ENCODE assay signal across 8 cellular contexts in the genomic region with DNA sequence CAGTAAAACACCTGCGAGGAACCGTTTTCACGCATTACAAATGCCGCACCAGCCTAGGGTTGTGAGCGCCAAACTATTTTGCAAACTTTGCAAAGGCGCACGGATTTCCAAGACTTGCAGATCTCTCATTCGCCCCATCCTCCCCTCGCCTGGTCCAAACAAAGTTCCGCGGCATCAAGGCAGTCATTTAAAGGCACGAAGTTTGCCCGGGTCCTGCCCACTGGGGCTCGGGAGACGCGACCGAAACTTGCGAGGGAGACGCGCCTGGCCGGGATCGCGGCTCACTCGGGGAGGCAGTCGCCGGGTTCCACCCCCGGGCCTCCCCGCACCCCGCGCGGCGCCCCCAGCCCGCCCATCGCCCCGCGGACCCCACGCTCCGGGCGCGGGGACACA. TPM values are rescaled to one million over a fixed set of nuclear protein-coding genes. Genes with fewer than 3 reads are reported as not detected.
DNase-seq lines count a peak whose midpoint lies in the region; ATAC-seq and TF ChIP-seq lines count a peak whose summit lies in the region.

No MANE protein-coding gene starts in this region.

- H2AFZ ChIP-seq in fibroblast of lung (ENCODE audit: low read length): peak overlapping the region; percentile 64

- peaks cover 13% of the 10 kb centered on the region for H3K27me3 Mint-ChIP-seq in activated T-cell treated with anti-CD3 and anti-CD28 coated beads, Interleukin-2, amount 50 U/mL, for 24 hours
- peaks cover 21 to 39% of the 10 kb centered on the region in 2 donors for H3K27me3 Mint-ChIP-seq in natural killer cell treated with Interleukin-12 subunit alpha and Interleukin-12 subunit beta and Interleukin-15 and Interleukin-18, amount 100 ng/mL, for 72 hours

- H3K4me2 ChIP-seq in BLaER1 (peak overlapping the region; percentile 85), fibroblast of lung (ENCODE audit: extremely low read depth, insufficient read depth, low read length) (peak overlapping the region; percentile 87)

- peak overlapping the region; percentile 86 for H3K27ac Mint-ChIP-seq in activated T-cell treated with anti-CD3 and anti-CD28 coated beads, Interleukin-2, amount 50 U/mL, for 24 hours
- H3K27ac Mint-ChIP-seq in natural killer cell treated with Interleukin-12 subunit alpha and Interleukin-12 subunit beta and Interleukin-15 and Interleukin-18, amount 100 ng/mL, for 72 hours: no peak overlapping the region

- ATAC-seq in natural killer cell treated with Interleukin-12 subunit alpha and Interleukin-12 subunit beta and Interleukin-15 and Interleukin-18, amount 100 ng/mL, for 72 hours: peak; percentile 37 to 46

- peaks cover 46% of the 10 kb centered on the region for H3K4me1 Mint-ChIP-seq in activated T-cell treated with anti-CD3 and anti-CD28 coated beads, Interleukin-2, amount 50 U/mL, for 24 hours (ENCODE audit: low read depth)
- H3K4me1 Mint-ChIP-seq in natural killer cell treated with Interleukin-12 subunit alpha and Interleukin-12 subunit beta and Interleukin-15 and Interleukin-18, amount 100 ng/mL, for 72 hours (ENCODE audit: low read depth in 2 of 2): peaks cover 13 to 18% of the 10 kb centered on the region in 2 donors

- TF ChIP-seq POLR2A in vagina (IDR thresholded peaks at IDR 0.05): no peak

- H4K20me1 ChIP-seq in BLaER1: peaks cover 30% of the 10 kb centered on the region
- no peaks in the 10 kb centered on the region for H4K20me1 ChIP-seq in fibroblast of lung (ENCODE audit: control insufficient read depth, extremely low read depth, insufficient read depth, low read length)

- peaks cover 6% of the 10 kb centered on the region for H3K9me3 ChIP-seq in BLaER1
- no peaks in the 10 kb centered on the region for H3K9me3 ChIP-seq in fibroblast of lung (ENCODE audit: control insufficient read depth, insufficient read depth, low read depth, low read length)
- no peaks in the 10 kb centered on the region for H3K9me3 ChIP-seq in vagina

- H3K4me1 ChIP-seq in BLaER1: peaks cover 39% of the 10 kb centered on the region
- peaks cover 4% of the 10 kb centered on the region for H3K4me1 ChIP-seq in fibroblast of lung (ENCODE audit: control insufficient read depth, extremely low read depth, insufficient read depth, low read length)
- peaks cover 28% of the 10 kb centered on the region for H3K4me1 ChIP-seq in vagina

- H3K36me3 Mint-ChIP-seq in activated T-cell treated with anti-CD3 and anti-CD28 coated beads, Interleukin-2, amount 50 U/mL, for 24 hours (ENCODE audit: low read depth): no peaks in the 10 kb centered on the region
- H3K36me3 Mint-ChIP-seq in natural killer cell treated with Interleukin-12 subunit alpha and Interleukin-12 subunit beta and Interleukin-15 and Interleukin-18, amount 100 ng/mL, for 72 hours: no peaks in the 10 kb centered on the region

- DNase-seq in GM20000 (ENCODE audit: low spot score) (peak; percentile 22), fibroblast of lung (ENCODE audit: low read depth in 2 of 2) (peak; percentile 44 to 51), vagina (ENCODE audit: extremely low spot score in 2 of 2) (no peak), SKM-1 (lab: John Stamatoyannopoulos, UW; ENCODE audit: unreplicated experiment) (no peak)
- DNase-seq in Jurkat, Clone E6-1 (ENCODE audit: low read depth, low spot score): no peak
- DNase-seq in activated T-cell treated with anti-CD3 and anti-CD28 coated beads, Interleukin-2, amount 50 U/mL, for 24 hours: peak; percentile 60
- DNase-seq in natural killer cell treated with Interleukin-12 subunit alpha and Interleukin-12 subunit beta and Interleukin-15 and Interleukin-18, amount 100 ng/mL, for 72 hours (ENCODE audit: low spot score): no peak

- H3K4me3 Mint-ChIP-seq in activated T-cell treated with anti-CD3 and anti-CD28 coated beads, Interleukin-2, amount 50 U/mL, for 24 hours: peak overlapping the region; percentile 83
- H3K4me3 Mint-ChIP-seq in natural killer cell treated with Interleukin-12 subunit alpha and Interleukin-12 subunit beta and Interleukin-15 and Interleukin-18, amount 100 ng/mL, for 72 hours: peak overlapping the region; percentile 77

- TF ChIP-seq CTCF in GM20000 (IDR thresholded peaks at IDR 0.05; ENCODE audit: extremely low read depth, missing control alignments) (no peak), fibroblast of lung (conservative IDR thresholded peaks at IDR 0.05 in 1 of 2, IDR thresholded peaks at IDR 0.05 in 1 of 2; ENCODE audit: low read depth in 1 of 2, low read length in 2 of 2) (no peak), vagina (IDR thresholded peaks at IDR 0.05) (no peak)

- peak overlapping the region; percentile 93 for H3K9ac ChIP-seq in BLaER1
- peak overlapping the region; percentile 82 for H3K9ac ChIP-seq in fibroblast of lung (ENCODE audit: insufficient read depth, low read length)

- peaks cover 4% of the 10 kb centered on the region; the same call in 1 of the 2 replicates for H3K36me3 ChIP-seq in BLaER1
- no peaks in the 10 kb centered on the region for H3K36me3 ChIP-seq in fibroblast of lung (ENCODE audit: control insufficient read depth, insufficient read depth, low read length)
- no peaks in the 10 kb centered on the region for H3K36me3 ChIP-seq in vagina

- H3K4me3 ChIP-seq in BLaER1: peak overlapping the region; percentile 96
- H3K4me3 ChIP-seq in Jurkat, Clone E6-1 (ENCODE audit: low read length): peak overlapping the region; percentile 71
- peak overlapping the region; percentile 74 to 96 (median 82) for H3K4me3 ChIP-seq in fibroblast of lung (replicated peaks in 1 of 4; ENCODE audit: control extremely low read depth in 1 of 4, insufficient read depth in 1 of 4, low read depth in 3 of 4, low read length in 4 of 4)
- H3K4me3 ChIP-seq in vagina: peak overlapping the region; percentile 91 to 93

- H3K27ac ChIP-seq in BLaER1: peak overlapping the region; percentile 95
- H3K27ac ChIP-seq in fibroblast of lung (ENCODE audit: insufficient read depth, low read length): peak overlapping the region; percentile 63
- H3K27ac ChIP-seq in vagina: peak overlapping the region; percentile 88

- H3K79me2 ChIP-seq in fibroblast of lung (ENCODE audit: control insufficient read depth, insufficient read depth, low read length): peaks cover 30% of the 10 kb centered on the region

- H3K27me3 ChIP-seq in BLaER1: no peaks in the 10 kb centered on the region
- no peaks in the 10 kb centered on the region for H3K27me3 ChIP-seq in fibroblast of lung (ENCODE audit: control insufficient read depth, insufficient read depth, low read length)
- H3K27me3 ChIP-seq in vagina: no peaks in the 10 kb centered on the region

- H3K9me3 Mint-ChIP-seq in activated T-cell treated with anti-CD3 and anti-CD28 coated beads, Interleukin-2, amount 50 U/mL, for 24 hours: no peaks in the 10 kb centered on the region
- H3K9me3 Mint-ChIP-seq in natural killer cell treated with Interleukin-12 subunit alpha and Interleukin-12 subunit beta and Interleukin-15 and Interleukin-18, amount 100 ng/mL, for 72 hours: no peaks in the 10 kb centered on the region

- intact Hi-C loops in vagina (cut with DNase I): loop anchor here (5.0 to 10.0 kb wide), 2 partner anchors 86 to 131 kb away; partner anchors contain the start of gene ECHDC3

RNA-seq across cellular contexts. Expression of gene USP6NL, which starts 0.6 kb away (rescaled TPM):
- polyA plus RNA-seq in Jurkat, Clone E6-1 (2012; ENCODE audit: insufficient read depth, insufficient read length): 12.9 TPM
- total RNA-seq in fibroblast of lung: 8.7 and 8.9 TPM in 2 replicates
- polyA plus RNA-seq in fibroblast of lung: 13.0 and 13.4 TPM in 2 replicates
- polyA plus RNA-seq in fibroblast of lung (2012): 10.9 and 11.4 TPM in 2 replicates
- 10.1 and 12.9 TPM in 2 replicates for polyA minus RNA-seq in fibroblast of lung (ENCODE audit: low replicate concordance)
- total RNA-seq in natural killer cell treated with Interleukin-12 subunit alpha and Interleukin-12 subunit beta and Interleukin-15 and Interleukin-18, amount 100 ng/mL, for 72 hours: 1 to 10 TPM; 1.0 to 2.0 TPM
- 23.3 TPM for total RNA-seq in vagina

Comparison
In these comparisons a context has a peak if more than half of its experiments do, and no peak if none do; other contexts are left out.
1. DNase-seq: peak in GM20000 (single experiment), activated T-cell treated with anti-CD3 and anti-CD28 coated beads, Interleukin-2, amount 50 U/mL, for 24 hours (single experiment) and fibroblast of lung (2 of 2); none in Jurkat, Clone E6-1 (single experiment), natural killer cell treated with Interleukin-12 subunit alpha and Interleukin-12 subunit beta and Interleukin-15 and Interleukin-18, amount 100 ng/mL, for 72 hours (single experiment), vagina (0 of 2) and SKM-1 (single experiment).
2. Peak in every context shown above with its lines, with median percentiles within 50 percentile points of each other: H3K27ac ChIP-seq and H3K4me3 ChIP-seq.